Comparison of ENCODE assay signal across 21 cellular contexts in the genomic region with DNA sequence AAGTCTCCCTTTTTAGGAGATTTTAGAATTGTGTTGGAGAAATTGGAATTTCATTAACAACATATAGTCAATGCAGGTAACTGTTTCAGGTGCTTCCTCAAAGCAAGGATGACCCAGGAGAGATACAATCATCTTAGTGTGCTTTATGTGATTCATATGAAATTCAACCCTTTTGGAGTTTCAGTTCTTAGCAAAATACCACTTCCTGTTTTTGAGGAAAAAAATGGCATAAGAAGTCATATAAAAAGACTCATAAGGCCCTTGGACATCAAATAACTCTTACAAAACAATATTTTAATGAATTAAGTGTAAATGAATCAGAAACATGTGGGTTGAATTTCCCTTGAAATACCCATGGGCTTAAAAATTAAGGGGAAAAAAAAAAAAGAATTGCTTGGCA.
DNase-seq lines count a peak whose midpoint lies in the region; ATAC-seq and TF ChIP-seq lines count a peak whose summit lies in the region.
"Had no signal": no experiment of that assay in that cellular context is flagged by ENCODE, and none has a peak within 500 bp of the region (broad histone marks: within the 10 kb centered on the region; RNA-seq: fewer than 3 reads in every experiment).

No MANE protein-coding gene starts in this region.

- H3K27ac ChIP-seq in ACC112 (ENCODE audit: low read depth, low read length): no peak overlapping the region
- H3K27ac ChIP-seq: body of pancreas, stomach, vagina had no signal

- H3K4me3 ChIP-seq in ACC112 (ENCODE audit: low read depth, low read length): no peak overlapping the region
- H3K4me3 ChIP-seq in lower leg skin (ENCODE audit: low read depth, poor library complexity, severe bottlenecking): no peak overlapping the region
- H3K4me3 ChIP-seq: body of pancreas, K562, stomach, vagina had no signal

- no peak overlapping the region for H3K4me3 Mint-ChIP-seq in chondrocyte (ENCODE audit: unreplicated experiment)
- H3K4me3 Mint-ChIP-seq: activated naive CD4-positive, alpha-beta T cell treated with anti-CD3 and anti-CD28 coated beads, Interleukin-2, amount 10 ng/mL, durations not matched to agents 7 days and 5 days; HFFc6; T-helper 17 cell had no signal

- peaks cover 6% of the 10 kb centered on the region for H3K4me1 ChIP-seq in ACC112 (ENCODE audit: control insufficient read depth, insufficient read depth, low read length, unreplicated experiment)
- H3K4me1 ChIP-seq: vagina had no signal

- no peaks in the 10 kb centered on the region for H3K36me3 ChIP-seq in ACC112 (ENCODE audit: insufficient read depth, low read length)
- H3K36me3 ChIP-seq: stomach, vagina had no signal

- no peaks in the 10 kb centered on the region for H3K27me3 ChIP-seq in ACC112 (ENCODE audit: insufficient read depth, low read length)
- H3K27me3 ChIP-seq: body of pancreas, stomach, vagina had no signal

- ATAC-seq in GM19351 (IDR thresholded peaks at IDR 0.05; ENCODE audit: unreplicated experiment): peak; percentile 50
- ATAC-seq: body of pancreas, esophagus mucosa, K562, left cardiac atrium, T-helper 17 cell had no signal

- peaks cover 1% of the 10 kb centered on the region for H3K27me3 Mint-ChIP-seq in chondrocyte (ENCODE audit: low read depth)
- H3K27me3 Mint-ChIP-seq: activated naive CD4-positive, alpha-beta T cell treated with anti-CD3 and anti-CD28 coated beads, Interleukin-2, amount 10 ng/mL, durations not matched to agents 7 days and 5 days; T-helper 17 cell had no signal

- H3K79me2 ChIP-seq in ACC112 (ENCODE audit: control insufficient read depth, insufficient read depth, low read length, unreplicated experiment): no peaks in the 10 kb centered on the region

- TF ChIP-seq CTCF in lower leg skin (IDR thresholded peaks at IDR 0.05): no peak
- no peak for TF ChIP-seq CTCF in chondrocyte (IDR thresholded peaks at IDR 0.05)

- no peaks in the 10 kb centered on the region for H3K9me3 Mint-ChIP-seq in chondrocyte (ENCODE audit: low read depth)
- H3K9me3 Mint-ChIP-seq: activated naive CD4-positive, alpha-beta T cell treated with anti-CD3 and anti-CD28 coated beads, Interleukin-2, amount 10 ng/mL, durations not matched to agents 7 days and 5 days; HFFc6 had no signal

- intact Hi-C loops in lower leg skin (cut with DNase I; ENCODE audit: low total_unique reads): no loop called here

- DNase-seq in NOMO-1 treated with dmso at 0.1 percent for 144 hours (lab: John Stamatoyannopoulos, UW; ENCODE audit: unreplicated experiment): peak; percentile 27
- peak; percentile 8 for DNase-seq in fibroblast of peridontal ligament (ENCODE audit: extremely low read depth)
- DNase-seq in lower leg skin (ENCODE audit: low spot score in 2 of 2): no peak
- DNase-seq in activated T-cell treated with anti-CD3 and anti-CD28 coated beads for 4 hours: no peak
- DNase-seq in chondrocyte (ENCODE audit: low spot score): no peak
- no peak for DNase-seq in activated CD4-positive, alpha-beta T cell treated with anti-CD3 and anti-CD28 coated beads for 48 hours
- DNase-seq: ACHN; activated naive CD4-positive, alpha-beta T cell treated with anti-CD3 and anti-CD28 coated beads, Interleukin-2, amount 10 ng/mL, durations not matched to agents 7 days and 5 days; body of pancreas; HFFc6; hypothalamus; left cardiac atrium; NCI-H187; NCI-H526; stomach; T-helper 17 cell had no signal

- no peaks in the 10 kb centered on the region for H3K36me3 Mint-ChIP-seq in chondrocyte (ENCODE audit: low read depth)
- H3K36me3 Mint-ChIP-seq: activated naive CD4-positive, alpha-beta T cell treated with anti-CD3 and anti-CD28 coated beads, Interleukin-2, amount 10 ng/mL, durations not matched to agents 7 days and 5 days had no signal

- H2AFZ ChIP-seq in ACC112 (ENCODE audit: low read length, unreplicated experiment): peak overlapping the region; percentile 39

- no peak overlapping the region for H3K27ac Mint-ChIP-seq in chondrocyte (ENCODE audit: unreplicated experiment)
- H3K27ac Mint-ChIP-seq: activated naive CD4-positive, alpha-beta T cell treated with anti-CD3 and anti-CD28 coated beads, Interleukin-2, amount 10 ng/mL, durations not matched to agents 7 days and 5 days; HFFc6; T-helper 17 cell had no signal

- H3K4me1 Mint-ChIP-seq in chondrocyte (ENCODE audit: low read depth): peaks cover 10% of the 10 kb centered on the region
- H3K4me1 Mint-ChIP-seq: T-helper 17 cell had no signal

- no peak for TF ChIP-seq POLR2A in lower leg skin (IDR thresholded peaks at IDR 0.05)

Comparison
In these comparisons a context has a peak if more than half of its experiments do, and no peak if none do; other contexts are left out.
1. DNase-seq: peak in NOMO-1 treated with dmso at 0.1 percent for 144 hours (single experiment) and fibroblast of peridontal ligament (single experiment); none in lower leg skin (0 of 2), activated T-cell treated with anti-CD3 and anti-CD28 coated beads for 4 hours (single experiment), chondrocyte (single experiment) and activated CD4-positive, alpha-beta T cell treated with anti-CD3 and anti-CD28 coated beads for 48 hours (single experiment).